ENCODE assay signal across 10 cellular contexts in the genomic region with DNA sequence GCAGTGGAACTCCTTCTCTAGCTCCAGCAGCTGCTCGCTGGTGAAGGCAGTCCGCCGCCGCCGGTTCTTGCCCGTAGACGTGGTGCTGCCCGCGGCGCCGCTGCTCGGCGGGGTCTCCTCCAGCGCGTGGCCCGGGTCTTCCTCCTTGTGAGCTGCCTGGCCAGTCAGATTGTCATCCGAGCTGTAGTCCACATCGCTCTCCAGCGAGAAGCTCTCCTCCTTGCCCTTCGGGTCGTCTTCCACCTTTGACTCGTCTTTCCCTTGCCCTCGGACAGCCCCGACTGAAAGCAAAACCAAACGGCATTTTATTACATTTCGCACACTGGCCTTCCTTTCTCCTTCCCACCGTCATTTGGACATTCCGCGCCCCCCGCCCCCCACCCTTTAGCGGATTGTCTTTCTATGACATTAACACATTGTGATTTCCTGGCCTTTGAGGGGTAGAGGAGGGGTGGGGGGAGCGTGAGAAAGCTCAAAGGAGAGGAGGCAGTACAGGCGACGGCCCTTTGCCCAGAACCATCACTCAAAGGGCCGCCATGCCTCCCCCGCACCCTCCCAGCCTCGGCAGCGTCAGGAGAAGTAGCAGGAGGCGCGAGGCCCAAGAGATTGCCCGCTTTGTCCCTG. TPM values are rescaled to one million over a fixed set of nuclear protein-coding genes. Genes with fewer than 3 reads are reported as not detected.
DNase-seq lines count a peak whose midpoint lies in the region; ATAC-seq and TF ChIP-seq lines count a peak whose summit lies in the region.
"Had no signal": no experiment of that assay in that cellular context is flagged by ENCODE, and none has a peak within 500 bp of the region (broad histone marks: within the 10 kb centered on the region; RNA-seq: fewer than 3 reads in every experiment).

No MANE protein-coding gene starts in this region.

- no peak overlapping the region for H3K27ac ChIP-seq in A673 (ENCODE audit: low read depth, low read length, poor library complexity, severe bottlenecking)
- H3K27ac ChIP-seq: neutrophil had no signal

- CTCF ChIA-PET in A673 (lab: Charles Lee): interaction anchor here (0.7 to 1.0 kb wide), 2 partner anchors 11 to 168 kb away, joined by 3 read pairs; no protein-coding TSS in a partner anchor

- H3K4me3 ChIP-seq in A673 (ENCODE audit: low read depth, low read length, poor library complexity, severe bottlenecking): peak overlapping the region; percentile 37

- intact Hi-C loops in A673 (cut with micrococcal nuclease; ENCODE audit: unreplicated experiment): no loop called here

- H3K9me3 Mint-ChIP-seq in chondrocyte (ENCODE audit: low read depth): no peaks in the 10 kb centered on the region
- peaks cover 0 to 8% (median 0%) of the 10 kb centered on the region in 7 donors for H3K9me3 Mint-ChIP-seq in naive B cell

- H3K27me3 ChIP-seq in A673 (replicated peaks; ENCODE audit: insufficient read depth, low read depth, low read length, poor library complexity): peaks cover 90% of the 10 kb centered on the region

- no peaks in the 10 kb centered on the region for H3K36me3 ChIP-seq in A673 (ENCODE audit: insufficient read depth, low read length, poor library complexity, severe bottlenecking)
- H3K36me3 ChIP-seq: neutrophil had no signal

- POLR2A ChIA-PET in A673 (lab: Charles Lee; ENCODE audit: low non-redundant PET): no interaction called here

- H3K4me1 Mint-ChIP-seq in chondrocyte (ENCODE audit: low read depth) (peaks cover 39% of the 10 kb centered on the region), naive B cell (peaks cover 0 to 15% (median 6%) of the 10 kb centered on the region in 3 donors)

- H3K4me3 Mint-ChIP-seq in chondrocyte (ENCODE audit: unreplicated experiment) (peak overlapping the region; percentile 80), naive B cell (peak overlapping the region in 7 of 8 donors; percentile 21 to 79 (median 55))

- H3K27ac Mint-ChIP-seq in chondrocyte (ENCODE audit: unreplicated experiment): peak overlapping the region; percentile 85
- peak overlapping the region in 1 of 6 donors; percentile 93 for H3K27ac Mint-ChIP-seq in naive B cell

- DNase-seq in A673 (ENCODE audit: low spot score) (no peak), GM20000 (ENCODE audit: low spot score) (peak; percentile 39), chondrocyte (ENCODE audit: low spot score) (peak; percentile 95), naive B cell (no peak), left lobe of liver (ENCODE audit: low spot score) (no peak)
- no peak for DNase-seq in activated effector memory CD4-positive, alpha-beta T cell treated with Interleukin-2 at 50 U/mL for 16 hours

- TF ChIP-seq CTCF in A673 (conservative IDR thresholded peaks at IDR 0.05; ENCODE audit: low read depth, low read length) (no peak), GM20000 (IDR thresholded peaks at IDR 0.05; ENCODE audit: extremely low read depth, missing control alignments) (no peak), chondrocyte (IDR thresholded peaks at IDR 0.05) (no peak)

- H3K36me3 Mint-ChIP-seq in chondrocyte (ENCODE audit: low read depth): peaks cover 2% of the 10 kb centered on the region
- no peaks in the 10 kb centered on the region for H3K36me3 Mint-ChIP-seq in naive B cell

- no peaks in the 10 kb centered on the region for H3K9me3 ChIP-seq in A673 (ENCODE audit: low read depth, low read length, poor library complexity, severe bottlenecking)
- H3K9me3 ChIP-seq: neutrophil had no signal

- peaks cover 20% of the 10 kb centered on the region for H3K4me1 ChIP-seq in A673 (ENCODE audit: insufficient read depth, low read length, poor library complexity, severe bottlenecking)

- H3K27me3 Mint-ChIP-seq in chondrocyte (ENCODE audit: low read depth): peaks cover 7% of the 10 kb centered on the region
- H3K27me3 Mint-ChIP-seq in naive B cell: peaks cover 47 to 60% (median 50%) of the 10 kb centered on the region in 3 donors

- ATAC-seq in naive B cell (ENCODE audit: low read depth in 2 of 2): no peak
- no peak for ATAC-seq in left lobe of liver
- ATAC-seq in GM19467 (IDR thresholded peaks at IDR 0.05; ENCODE audit: unreplicated experiment): no peak
- no peak for ATAC-seq in GM18517 (IDR thresholded peaks at IDR 0.05; ENCODE audit: unreplicated experiment)

- no TSS peak for BruUV-seq in A673 (replicated peaks; lab: Mats Ljungman, UMichigan)

RNA-seq across cellular contexts. Expression of a gene that starts 1.9 kb away (rescaled TPM):
- total RNA-seq in A673 (2021): not detected in 2 replicates
- 12.5 to 17.8 TPM (median 16.7 TPM) in 3 replicates for total RNA-seq in chondrocyte
- not detected for polyA plus RNA-seq in naive B cell (ENCODE audit: low read depth in 6 of 6)
- total RNA-seq in left lobe of liver: not detected
- total RNA-seq: T-helper 1 cell treated with Interleukin-12 subunit alpha and Interleukin-12 subunit beta and Interleukin-4 antibody, amounts not matched to agents 30 ng/mL and 1 ng/mL, for 36 hours had no signal

Comparison
In these comparisons a context has a peak if more than half of its experiments do, and no peak if none do; other contexts are left out.
1. DNase-seq: peak in GM20000 (single experiment) and chondrocyte (single experiment); none in A673 (single experiment), naive B cell (single experiment), left lobe of liver (single experiment) and activated effector memory CD4-positive, alpha-beta T cell treated with Interleukin-2 at 50 U/mL for 16 hours (single experiment).
2. RNA of a gene that starts 1.9 kb away (total RNA-seq): 12.5 to 17.8 TPM in chondrocyte; not detected in left lobe of liver (single experiment) and not detected in A673; every median in the first group is over 10 times any median in the second.